ENCODE assay signal across 21 cellular contexts in the genomic region with DNA sequence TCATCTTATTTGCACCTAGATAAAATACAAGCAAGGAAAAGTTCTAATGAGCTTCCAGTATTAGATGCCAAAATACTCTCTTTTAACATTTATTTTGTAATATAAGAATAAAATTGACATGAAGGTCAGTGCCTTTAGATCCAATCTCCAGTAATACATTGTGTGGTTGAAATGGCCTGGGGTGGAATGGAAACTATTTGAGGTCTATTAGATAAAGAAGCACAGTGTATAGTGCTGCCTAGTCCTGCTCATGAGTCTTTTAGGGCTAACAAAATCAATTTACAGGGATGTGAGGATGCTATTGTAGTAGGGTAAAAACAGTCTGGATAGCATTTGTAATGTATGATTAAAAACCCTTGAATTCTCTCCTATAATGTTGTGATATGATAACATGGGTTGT.
"Had no signal": no experiment of that assay in that cellular context is flagged by ENCODE, and none has a peak within 500 bp of the region (broad histone marks: within the 10 kb centered on the region; RNA-seq: fewer than 3 reads in every experiment).

No MANE protein-coding gene starts in this region.

- H3K4me3 ChIP-seq: adrenal gland, ascending aorta, MG63, SJSA1 had no signal

- H3K36me3 ChIP-seq: adrenal gland, ascending aorta, MG63, SJSA1 had no signal

- ATAC-seq: activated CD4-positive, CD25-positive, alpha-beta regulatory T cell treated with anti-CD3 and anti-CD28 coated beads, Interleukin-2, amount 50 U/mL, for 24 hours; activated CD8-positive, alpha-beta T cell treated with anti-CD3 and anti-CD28 coated beads for 36 hours; activated T-cell treated with anti-CD3 and anti-CD28 coated beads, Interleukin-2, amount 50 U/mL, for 72 hours; Panc1 had no signal

- H3K27ac ChIP-seq: adrenal gland, ascending aorta, SJSA1 had no signal

- DNase-seq: activated CD4-positive, alpha-beta T cell treated with anti-CD3 and anti-CD28 coated beads for 4 hours; activated CD8-positive, alpha-beta memory T cell treated with anti-CD3 and anti-CD28 coated beads, Interleukin-2, amount 50 U/mL, for 4 hours; activated CD8-positive, alpha-beta T cell treated with anti-CD3 and anti-CD28 coated beads for 36 hours; activated naive CD4-positive, alpha-beta T cell treated with anti-CD3 and anti-CD28 coated beads, Interleukin-2, amount 50 U/mL, for 16 hours; activated naive CD8-positive, alpha-beta T cell treated with anti-CD3 and anti-CD28 coated beads, Interleukin-2, amount 10 ng/mL, durations not matched to agents 7 days and 5 days; activated T-cell treated with anti-CD3 and anti-CD28 coated beads, Interleukin-2, amount 50 U/mL, for 72 hours; adrenal gland; caudate nucleus; MG63; NCI-H1105; NCI-H1436; NCI-H1694 treated with DMSO at 0.1 percent for 48 hours; NCI-H2029 treated with DMSO at 0.1 percent for 48 hours; NCI-H510A treated with DMSO at 0.1 percent for 48 hours; NCI-H69; NK-92 treated with Interleukin-12 subunit alpha and Interleukin-12 subunit beta, amount 100 ng/mL, for 24 hours; SHP77 had no signal

- H3K27me3 ChIP-seq: adrenal gland, ascending aorta, MG63, SJSA1 had no signal
